In the genomic region with DNA sequence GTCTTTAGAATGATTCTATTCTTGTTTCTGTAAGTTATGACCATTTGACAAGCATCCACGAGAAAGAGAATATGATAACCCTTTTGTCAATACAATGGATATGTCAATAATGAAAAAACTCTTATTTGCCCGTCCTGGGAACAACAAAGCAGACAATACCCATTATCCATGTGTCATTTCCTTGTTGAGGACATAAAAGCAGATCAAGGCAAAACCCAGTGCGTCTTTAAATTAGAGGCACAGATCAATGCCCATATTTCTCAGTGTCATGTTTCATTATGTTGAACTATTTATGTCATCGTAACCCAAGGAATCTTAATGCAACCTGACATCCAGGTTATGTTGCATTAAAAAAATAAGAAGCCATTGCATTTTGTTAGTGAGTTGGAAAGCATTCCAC, we compare ENCODE assay signal across 8 cellular contexts.
"Had no signal": no experiment of that assay in that cellular context is flagged by ENCODE, and none has a peak within 500 bp of the region (broad histone marks: within the 10 kb centered on the region; RNA-seq: fewer than 3 reads in every experiment).

No MANE protein-coding gene starts in this region.

- H3K9me3 ChIP-seq: HAP-1 had no signal

- H3K36me3 ChIP-seq: HAP-1 had no signal

- DNase-seq: GM23248, GOT3, H7, HFFc6, IMR-90 had no signal

- H2AFZ ChIP-seq: GM23248 had no signal

- H3K4me3 ChIP-seq: GM23248, HAP-1, K562 had no signal

- H3K9ac ChIP-seq: GM23248 had no signal

- H3K27ac ChIP-seq: GM23248, HL-60 had no signal
